In the genomic region with DNA sequence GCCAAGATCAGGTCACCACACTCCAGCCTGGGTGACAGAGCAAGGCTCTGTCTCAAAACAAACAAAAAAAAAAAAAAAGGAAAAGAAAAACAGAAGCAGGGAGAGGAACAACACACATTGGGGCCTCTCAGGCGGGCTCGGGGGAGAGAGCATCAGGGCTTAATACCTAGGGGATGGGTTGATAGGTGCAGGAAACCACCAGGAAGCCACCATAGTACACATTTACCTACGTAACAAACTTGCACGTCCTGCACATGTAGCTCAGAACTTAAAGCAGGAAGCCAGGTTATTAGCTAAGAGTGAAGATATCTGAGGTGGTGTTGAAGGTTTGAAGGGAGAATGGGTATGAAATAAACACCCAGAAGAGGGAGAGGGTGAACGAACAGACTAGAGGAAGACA, we compare ENCODE assay signal across 18 cellular contexts.
A peak's percentile ranks its signal among the peaks of the same experiment; 100 is the strongest.
DNase-seq lines count a peak whose midpoint lies in the region; ATAC-seq and TF ChIP-seq lines count a peak whose summit lies in the region.
"Had no signal": no experiment of that assay in that cellular context is flagged by ENCODE, and none has a peak within 500 bp of the region (broad histone marks: within the 10 kb centered on the region; RNA-seq: fewer than 3 reads in every experiment).

No MANE protein-coding gene starts in this region.

- peaks cover 9% of the 10 kb centered on the region for H3K4me1 Mint-ChIP-seq in activated CD8-positive, alpha-beta memory T cell treated with anti-CD3 and anti-CD28 coated beads, Interleukin-2, amount 10 ng/mL, durations not matched to agents 7 days and 5 days
- H3K4me1 Mint-ChIP-seq in activated B cell treated with CpG ODN at 0.5 μM for 24 hours: no peaks in the 10 kb centered on the region
- H3K4me1 Mint-ChIP-seq in memory B cell: peaks cover 6% of the 10 kb centered on the region

- no peaks in the 10 kb centered on the region for H3K9me3 Mint-ChIP-seq in activated CD8-positive, alpha-beta memory T cell treated with anti-CD3 and anti-CD28 coated beads, Interleukin-2, amount 10 ng/mL, durations not matched to agents 7 days and 5 days (ENCODE audit: low read depth)
- H3K9me3 Mint-ChIP-seq in activated B cell treated with CpG ODN at 0.5 μM for 24 hours (no peaks in the 10 kb centered on the region), memory B cell (peaks cover 1% of the 10 kb centered on the region)
- H3K9me3 Mint-ChIP-seq: CD4-positive, alpha-beta T cell had no signal

- no peaks in the 10 kb centered on the region for H3K36me3 Mint-ChIP-seq in activated CD8-positive, alpha-beta memory T cell treated with anti-CD3 and anti-CD28 coated beads, Interleukin-2, amount 10 ng/mL, durations not matched to agents 7 days and 5 days
- H3K36me3 Mint-ChIP-seq in activated B cell treated with CpG ODN at 0.5 μM for 24 hours (ENCODE audit: low read depth) (no peaks in the 10 kb centered on the region), memory B cell (peaks cover 3% of the 10 kb centered on the region)

- no peak for TF ChIP-seq CTCF in activated B cell treated with CpG ODN at 0.5 μM for 24 hours (IDR thresholded peaks at IDR 0.05)

- CTCF ChIA-PET in activated CD8-positive, alpha-beta memory T cell treated with anti-CD3 and anti-CD28 coated beads, Interleukin-2, amount 10 ng/mL, durations not matched to agents 7 days and 5 days (lab: Charles Lee): interaction anchor here (1.0 to 9.6 kb wide), 2 partner anchors 36 to 122 kb away, joined by 3 to 112 read pairs; partner anchors contain the start of gene CCBE1
- CTCF ChIA-PET in activated B cell treated with CpG ODN at 0.5 μM for 24 hours (lab: Charles Lee): no interaction called here

- no peak for DNase-seq in activated CD8-positive, alpha-beta memory T cell treated with anti-CD3 and anti-CD28 coated beads, Interleukin-2, amount 10 ng/mL, durations not matched to agents 7 days and 5 days
- no peak for DNase-seq in activated CD8-positive, alpha-beta memory T cell treated with anti-CD3 and anti-CD28 coated beads, Interleukin-2, amount 50 U/mL, for 48 hours
- DNase-seq in activated B cell treated with CpG ODN at 0.5 μM for 24 hours (no peak), memory B cell (ENCODE audit: low spot score in 2 of 2) (no peak), NCI-H526 (lab: John Stamatoyannopoulos, UW) (no peak)
- DNase-seq: Calu3; CD4-positive, alpha-beta T cell; COR-L47; DMS 273 treated with DMSO at 0.1 percent for 48 hours; DMS79; EL; GDM1; GM23248; H7; HCEC 1CT had no signal

- H3K27me3 Mint-ChIP-seq in activated CD8-positive, alpha-beta memory T cell treated with anti-CD3 and anti-CD28 coated beads, Interleukin-2, amount 10 ng/mL, durations not matched to agents 7 days and 5 days: peaks cover 22% of the 10 kb centered on the region
- H3K27me3 Mint-ChIP-seq in activated B cell treated with CpG ODN at 0.5 μM for 24 hours: peaks cover 10% of the 10 kb centered on the region
- peaks cover 14% of the 10 kb centered on the region for H3K27me3 Mint-ChIP-seq in memory B cell

- intact Hi-C loops in activated B cell treated with CpG ODN at 0.5 μM for 24 hours (cut with micrococcal nuclease): no loop called here

- H3K27ac Mint-ChIP-seq in activated CD8-positive, alpha-beta memory T cell treated with anti-CD3 and anti-CD28 coated beads, Interleukin-2, amount 10 ng/mL, durations not matched to agents 7 days and 5 days: no peak overlapping the region
- no peak overlapping the region for H3K27ac Mint-ChIP-seq in activated B cell treated with CpG ODN at 0.5 μM for 24 hours
- no peak overlapping the region for H3K27ac Mint-ChIP-seq in memory B cell
- H3K27ac Mint-ChIP-seq: B cell; CD4-positive, alpha-beta T cell had no signal

- POLR2A ChIA-PET in activated B cell treated with CpG ODN at 0.5 μM for 24 hours (lab: Charles Lee): no interaction called here

- peak; percentile 33 for ATAC-seq in activated CD8-positive, alpha-beta memory T cell treated with anti-CD3 and anti-CD28 coated beads, Interleukin-2, amount 10 ng/mL, durations not matched to agents 7 days and 5 days
- ATAC-seq in activated B cell treated with CpG ODN at 0.5 μM for 24 hours (ENCODE audit: low read depth) (peak; percentile 31), memory B cell (ENCODE audit: low read depth) (peak; percentile 72), GM18520 (IDR thresholded peaks at IDR 0.05; ENCODE audit: unreplicated experiment) (no peak)
- ATAC-seq: GM12878 had no signal

- H3K4me3 Mint-ChIP-seq in activated CD8-positive, alpha-beta memory T cell treated with anti-CD3 and anti-CD28 coated beads, Interleukin-2, amount 10 ng/mL, durations not matched to agents 7 days and 5 days: no peak overlapping the region
- no peak overlapping the region for H3K4me3 Mint-ChIP-seq in activated B cell treated with CpG ODN at 0.5 μM for 24 hours
- H3K4me3 Mint-ChIP-seq in memory B cell: no peak overlapping the region
- H3K4me3 Mint-ChIP-seq: B cell; CD4-positive, alpha-beta T cell had no signal
